Comparison of ENCODE assay signal across 16 cellular contexts in genomic region chr15:48856947-48857346, GRCh38. TPM values are rescaled to one million over a fixed set of nuclear protein-coding genes. Genes with fewer than 3 reads are reported as not detected.
DNase-seq lines count a peak whose midpoint lies in the region; FAIRE-seq and TF ChIP-seq lines count a peak whose summit lies in the region.
"Had no signal": no experiment of that assay in that cellular context is flagged by ENCODE, and none has a peak within 500 bp of the region (broad histone marks: within the 10 kb centered on the region; RNA-seq: fewer than 3 reads in every experiment).

No MANE protein-coding gene starts in this region.

- no peak overlapping the region for H2AFZ ChIP-seq in fibroblast of lung (ENCODE audit: low read length)
- peak overlapping the region; percentile 40 for H2AFZ ChIP-seq in neuron (ENCODE audit: low read depth, low read length)

- no peak overlapping the region for H3K4me3 Mint-ChIP-seq in CD14-positive monocyte
- H3K4me3 Mint-ChIP-seq: brain; CD4-positive, CD25-positive, alpha-beta regulatory T cell had no signal

- 45 to 50% methylated on average over 2 of the region's 2 CpGs for WGBS in thyroid gland, 2 donors

- H3K4me1 Mint-ChIP-seq in CD14-positive monocyte, result peaks cover 7% of the 10 kb centered on the region

- H3K27me3 Mint-ChIP-seq in CD14-positive monocyte (ENCODE audit: low read depth in 3 of 3), result peaks cover 0 to 3% (median 0%) of the 10 kb centered on the region in 3 donors
- H3K27me3 Mint-ChIP-seq: brain had no signal

- H3K27ac Mint-ChIP-seq in CD14-positive monocyte, result no peak overlapping the region
- H3K27ac Mint-ChIP-seq: brain; CD4-positive, CD25-positive, alpha-beta regulatory T cell had no signal

- H3K4me1 ChIP-seq in SJSA1 (replicated peaks) (peaks cover 45% of the 10 kb centered on the region), fibroblast of lung (ENCODE audit: control insufficient read depth, extremely low read depth, insufficient read depth, low read length) (peaks cover 7% of the 10 kb centered on the region), neuron (ENCODE audit: insufficient read depth, low read length) (peaks cover 15% of the 10 kb centered on the region), thyroid gland (no peaks in the 10 kb centered on the region)

- H3K4me3 ChIP-seq in SJSA1 (no peak overlapping the region), fibroblast of lung (replicated peaks in 1 of 4; ENCODE audit: control extremely low read depth in 1 of 4, insufficient read depth in 1 of 4, low read depth in 3 of 4, low read length in 4 of 4) (no peak overlapping the region), neuron (ENCODE audit: low read length) (no peak overlapping the region), thyroid gland (replicated peaks in 1 of 3) (no peak overlapping the region)
- H3K4me3 ChIP-seq: transverse colon had no signal

- intact Hi-C loops in CD14-positive monocyte (cut with micrococcal nuclease), result no loop called here
- intact Hi-C loops in thyroid gland (cut with DNase I), result loop anchor here (5.0 kb wide), 1 partner anchor 500 kb away; no protein-coding TSS in a partner anchor

- no peak overlapping the region for H3K4me2 ChIP-seq in fibroblast of lung (ENCODE audit: extremely low read depth, insufficient read depth, low read length)

- H3K9me3 Mint-ChIP-seq in CD14-positive monocyte, result peaks cover 0 to 1% (median 0%) of the 10 kb centered on the region in 7 donors

- H3K36me3 ChIP-seq in SJSA1 (no peaks in the 10 kb centered on the region), fibroblast of lung (ENCODE audit: control insufficient read depth, insufficient read depth, low read length) (no peaks in the 10 kb centered on the region), neuron (ENCODE audit: insufficient read depth, low read length) (no peaks in the 10 kb centered on the region), thyroid gland (no peaks in the 10 kb centered on the region)
- H3K36me3 ChIP-seq: transverse colon had no signal

- H3K9me3 ChIP-seq in SJSA1 (replicated peaks), result no peaks in the 10 kb centered on the region
- no peaks in the 10 kb centered on the region for H3K9me3 ChIP-seq in fibroblast of lung (ENCODE audit: control insufficient read depth, insufficient read depth, low read depth, low read length)
- no peaks in the 10 kb centered on the region for H3K9me3 ChIP-seq in neuron (ENCODE audit: low read length)
- H3K9me3 ChIP-seq in thyroid gland, result no peaks in the 10 kb centered on the region
- H3K9me3 ChIP-seq: transverse colon had no signal

- H3K9ac ChIP-seq in fibroblast of lung (ENCODE audit: insufficient read depth, low read length), result no peak overlapping the region

- no peak for TF ChIP-seq POLR2A in thyroid gland (IDR thresholded peaks at IDR 0.05)

- no peaks in the 10 kb centered on the region for H3K79me2 ChIP-seq in fibroblast of lung (ENCODE audit: control insufficient read depth, insufficient read depth, low read length)

- H4K20me1 ChIP-seq in fibroblast of lung (ENCODE audit: control insufficient read depth, extremely low read depth, insufficient read depth, low read length), result no peaks in the 10 kb centered on the region

- H3K27ac ChIP-seq in SJSA1 (peak overlapping the region; percentile 83), fibroblast of lung (ENCODE audit: insufficient read depth, low read length) (no peak overlapping the region), thyroid gland (no peak overlapping the region)
- H3K27ac ChIP-seq: transverse colon had no signal

- FAIRE-seq in frontal cortex (lab: Jason Lieb, UNC), result no peak
- FAIRE-seq: G401.6 had no signal

- H3K36me3 Mint-ChIP-seq in CD14-positive monocyte, result no peaks in the 10 kb centered on the region
- H3K36me3 Mint-ChIP-seq: CD4-positive, CD25-positive, alpha-beta regulatory T cell had no signal

- no peak for TF ChIP-seq CTCF in fibroblast of lung (conservative IDR thresholded peaks at IDR 0.05 in 1 of 2, IDR thresholded peaks at IDR 0.05 in 1 of 2; ENCODE audit: low read depth in 1 of 2, low read length in 2 of 2)
- no peak for TF ChIP-seq CTCF in CD14-positive monocyte (IDR thresholded peaks at IDR 0.05)
- no peak for TF ChIP-seq CTCF in thyroid gland (IDR thresholded peaks at IDR 0.05)

- DNase-seq in H4 (ENCODE audit: low spot score), result peak; percentile 81
- DNase-seq in SJSA1 (ENCODE audit: low read depth in 1 of 2, low spot score in 2 of 2), result peak; percentile 85 to 92
- DNase-seq in fibroblast of lung (ENCODE audit: low read depth in 2 of 2), result peak; percentile 45 to 48
- DNase-seq in CD14-positive monocyte (ENCODE audit: low spot score), result no peak
- no peak for DNase-seq in thyroid gland
- no peak for DNase-seq in frontal cortex (ENCODE audit: low spot score in 2 of 2)
- no peak for DNase-seq in NCI-H1048 (lab: John Stamatoyannopoulos, UW)
- DNase-seq: activated gamma-delta T cell treated with Interleukin-2 at 50 U/mL for 16 hours; CD4-positive, CD25-positive, alpha-beta regulatory T cell; effector memory CD4-positive, alpha-beta T cell; NCI-H2107; stimulated activated CD4-positive, alpha-beta T cell treated with anti-CD3 and anti-CD28 coated beads, Interleukin-2, amount 100 ng/mL, for 24 hours; transverse colon had no signal

- H3K27me3 ChIP-seq in SJSA1 (replicated peaks), result no peaks in the 10 kb centered on the region
- no peaks in the 10 kb centered on the region for H3K27me3 ChIP-seq in fibroblast of lung (ENCODE audit: control insufficient read depth, insufficient read depth, low read length)
- H3K27me3 ChIP-seq in neuron (ENCODE audit: insufficient read depth, low read length), result no peaks in the 10 kb centered on the region
- no peaks in the 10 kb centered on the region for H3K27me3 ChIP-seq in thyroid gland
- H3K27me3 ChIP-seq: transverse colon had no signal

RNA-seq across cellular contexts. Expression of gene EID1, which starts 21.0 kb away (rescaled TPM):
- 343 and 403 TPM in 2 replicates for total RNA-seq in H4 (2014; rRNA removed; shearing (Covaris generic))
- 378 and 579 TPM in 2 replicates for total RNA-seq in SJSA1 (2014; rRNA removed; shearing (Covaris generic))
- total RNA-seq in fibroblast of lung (160 and 184 TPM in 2 replicates), thyroid gland (100 to 1,000 TPM; 213 to 305 (median 273) TPM), frontal cortex (278 TPM)
- polyA plus RNA-seq in fibroblast of lung (287 and 331 TPM in 2 replicates), CD14-positive monocyte (100 to 1,000 TPM; 181 to 182 TPM)
- polyA plus RNA-seq in fibroblast of lung (2012), result 223 and 225 TPM in 2 replicates
- polyA minus RNA-seq in fibroblast of lung (ENCODE audit: low replicate concordance), result 22.4 and 25.6 TPM in 2 replicates

RNA-seq across cellular contexts. Expression of gene CEP152, which starts 46.1 kb away (rescaled TPM):
- 6.2 and 9.7 TPM in 2 replicates for total RNA-seq in H4 (2014; rRNA removed; shearing (Covaris generic))
- 16.6 and 19.5 TPM in 2 replicates for total RNA-seq in SJSA1 (2014; rRNA removed; shearing (Covaris generic))
- total RNA-seq in fibroblast of lung (7.8 and 8.5 TPM in 2 replicates), thyroid gland (1 to 10 TPM; 5.5 to 7.7 (median 6.8) TPM), frontal cortex (1.6 TPM)
- polyA plus RNA-seq in fibroblast of lung (0.72 and 1.4 TPM in 2 replicates), CD14-positive monocyte (1 to 10 TPM; 1.0 to 3.8 TPM)
- 2.0 and 3.6 TPM in 2 replicates for polyA plus RNA-seq in fibroblast of lung (2012)
- polyA minus RNA-seq in fibroblast of lung (ENCODE audit: low replicate concordance), result 1.1 TPM in 2 replicates

Comparison
In these comparisons a context has a peak if more than half of its experiments do, and no peak if none do; other contexts are left out.
1. DNase-seq: peak in H4 (single experiment), SJSA1 (2 of 2) and fibroblast of lung (2 of 2); none in CD14-positive monocyte (single experiment), thyroid gland (0 of 2), frontal cortex (0 of 2) and NCI-H1048 (single experiment).